In genomic region chr16:595094-595528, GRCh38 we compare ENCODE assay signal across 17 cellular contexts. TPM values are rescaled to one million over a fixed set of nuclear protein-coding genes. Genes with fewer than 3 reads are reported as not detected.
"Had no signal": no experiment of that assay in that cellular context is flagged by ENCODE, and none has a peak within 500 bp of the region (broad histone marks: within the 10 kb centered on the region; RNA-seq: fewer than 3 reads in every experiment).

No MANE protein-coding gene starts in this region.

- H3K4me3 ChIP-seq: thoracic aorta had no signal

- H3K4me3 Mint-ChIP-seq: activated CD4-positive, alpha-beta memory T cell treated with anti-CD3 and anti-CD28 coated beads for 36 hours; activated T-cell treated with anti-CD3 and anti-CD28 coated beads, Interleukin-2, amount 50 U/mL, for 4 hours; mesothelial cell of epicardium; stimulated activated naive CD8-positive, alpha-beta T cell treated with anti-CD3 and anti-CD28 coated beads, Interleukin-15, Interleukin-2, amounts not matched to agents 100 ng/mL and 50 ng/mL, for 24 hours had no signal

- DNase-seq: activated CD4-positive, alpha-beta memory T cell treated with anti-CD3 and anti-CD28 coated beads for 36 hours; activated CD4-positive, alpha-beta T cell treated with anti-CD3 and anti-CD28 coated beads for 1 hour; activated effector memory CD4-positive, alpha-beta T cell treated with anti-CD3 and anti-CD28 coated beads, Interleukin-2, amount 50 U/mL, for 16 hours; activated T-cell treated with anti-CD3 and anti-CD28 coated beads, Interleukin-2, amount 50 U/mL, for 4 hours; effector CD4-positive, alpha-beta T cell; kidney glomerular epithelial cell; naive B cell; T-helper 9 cell had no signal

- H3K9me3 ChIP-seq: thoracic aorta had no signal

- H3K27me3 Mint-ChIP-seq: activated CD4-positive, alpha-beta memory T cell treated with anti-CD3 and anti-CD28 coated beads for 36 hours; naive B cell; progenitor cell of endocrine pancreas; stimulated activated naive CD8-positive, alpha-beta T cell treated with anti-CD3 and anti-CD28 coated beads, Interleukin-15, Interleukin-2, amounts not matched to agents 100 ng/mL and 50 ng/mL, for 24 hours had no signal

- H3K9me3 Mint-ChIP-seq: activated CD4-positive, alpha-beta memory T cell treated with anti-CD3 and anti-CD28 coated beads for 36 hours; activated naive CD4-positive, alpha-beta T cell treated with anti-CD3 and anti-CD28 coated beads, Interleukin-2, amount 50 U/mL, for 72 hours; activated T-cell treated with anti-CD3 and anti-CD28 coated beads, Interleukin-2, amount 50 U/mL, for 4 hours; mesothelial cell of epicardium; naive B cell; stimulated activated naive CD8-positive, alpha-beta T cell treated with anti-CD3 and anti-CD28 coated beads, Interleukin-15, Interleukin-2, amounts not matched to agents 100 ng/mL and 50 ng/mL, for 24 hours had no signal

- ATAC-seq: activated naive CD4-positive, alpha-beta T cell treated with anti-CD3 and anti-CD28 coated beads, Interleukin-2, amount 50 U/mL, for 72 hours; activated T-cell treated with anti-CD3 and anti-CD28 coated beads, Interleukin-2, amount 50 U/mL, for 4 hours; sciatic nerve had no signal

- H3K27ac Mint-ChIP-seq: activated CD4-positive, alpha-beta memory T cell treated with anti-CD3 and anti-CD28 coated beads for 36 hours; mesothelial cell of epicardium; progenitor cell of endocrine pancreas; stimulated activated naive CD8-positive, alpha-beta T cell treated with anti-CD3 and anti-CD28 coated beads, Interleukin-15, Interleukin-2, amounts not matched to agents 100 ng/mL and 50 ng/mL, for 24 hours had no signal

- H3K36me3 Mint-ChIP-seq: naive B cell had no signal

- H3K27ac ChIP-seq: thoracic aorta had no signal

RNA-seq across cellular contexts. Expression of gene PRR35, which starts 34.9 kb away (rescaled TPM):
- total RNA-seq: activated CD4-positive, alpha-beta memory T cell treated with anti-CD3 and anti-CD28 coated beads for 36 hours; activated naive CD4-positive, alpha-beta T cell treated with anti-CD3 and anti-CD28 coated beads, Interleukin-2, amount 50 U/mL, for 72 hours; frontal cortex; lower leg skin; progenitor cell of endocrine pancreas; sciatic nerve; urinary bladder had no signal
- polyA plus RNA-seq: urinary bladder had no signal
